Comparison of ENCODE assay signal across 8 cellular contexts in genomic region chr17:47229535-47230443, GRCh38. TPM values are rescaled to one million over a fixed set of nuclear protein-coding genes. Genes with fewer than 3 reads are reported as not detected.
DNase-seq lines count a peak whose midpoint lies in the region; ATAC-seq and TF ChIP-seq lines count a peak whose summit lies in the region.

No MANE protein-coding gene starts in this region.

- TF ChIP-seq CTCF in choroid plexus epithelial cell (conservative IDR thresholded peaks at IDR 0.05; ENCODE audit: low read depth, low read length): peak; percentile 100

- DNase-seq in G401 (ENCODE audit: low spot score) (peak; percentile 77), NCI-H524 (lab: John Stamatoyannopoulos, UW) (peak; percentile 75 to 92), choroid plexus epithelial cell (ENCODE audit: low read depth) (peak; percentile 98), left colon (peak; percentile 80 to 83)
- DNase-seq in activated CD4-positive, alpha-beta T cell treated with anti-CD3 and anti-CD28 coated beads for 24 hours (ENCODE audit: low read depth in 2 of 2): peak; percentile 58 to 72
- DNase-seq in stimulated activated CD4-positive, alpha-beta T cell treated with anti-CD3 and anti-CD28 coated beads, Interleukin-1b, Interleukin-23, amount 100 ng/mL, for 4 hours (ENCODE audit: low read depth in 2 of 2): peak; percentile 43 to 65

- intact Hi-C loops in left colon (cut with DNase I, micrococcal nuclease): loop anchor here (2.0 to 10.0 kb wide), 2 partner anchors 85 to 87 kb away; no protein-coding TSS in a partner anchor

- in situ Hi-C loops in G401 (cut with HindIII; ENCODE audit: low sequenced_read_pairs): no loop called here

- ATAC-seq in HG03342 (IDR thresholded peaks at IDR 0.05; ENCODE audit: unreplicated experiment) (peak; percentile 76), left colon (peak; percentile 95), HG02610 (IDR thresholded peaks at IDR 0.05; ENCODE audit: unreplicated experiment) (no peak)

- H3K4me3 ChIP-seq in choroid plexus epithelial cell (ENCODE audit: low read depth, low read length): peak overlapping the region; percentile 38

RNA-seq across cellular contexts. Expression of gene MYL4, which starts 20.6 kb away (rescaled TPM):
- not detected in 2 replicates for total RNA-seq in G401 (2014; rRNA removed; shearing (Covaris generic))
- not detected for total RNA-seq in left colon

RNA-seq across cellular contexts. Expression of gene ITGB3, which starts 23.8 kb away (rescaled TPM):
- total RNA-seq in G401 (2014; rRNA removed; shearing (Covaris generic)): not detected in 2 replicates
- total RNA-seq in left colon: 10 to 100 TPM in 1 of 2 donors, 1 to 10 TPM in 1; 3.2 to 11.9 TPM

RNA-seq across cellular contexts. Expression of gene CDC27, which starts 40.7 kb away (rescaled TPM):
- 59.3 and 103 TPM in 2 replicates for total RNA-seq in G401 (2014; rRNA removed; shearing (Covaris generic))
- 10 to 100 TPM; 45.6 to 54.1 TPM for total RNA-seq in left colon
